ENCODE assay signal across 1 cellular context in the genomic region with DNA sequence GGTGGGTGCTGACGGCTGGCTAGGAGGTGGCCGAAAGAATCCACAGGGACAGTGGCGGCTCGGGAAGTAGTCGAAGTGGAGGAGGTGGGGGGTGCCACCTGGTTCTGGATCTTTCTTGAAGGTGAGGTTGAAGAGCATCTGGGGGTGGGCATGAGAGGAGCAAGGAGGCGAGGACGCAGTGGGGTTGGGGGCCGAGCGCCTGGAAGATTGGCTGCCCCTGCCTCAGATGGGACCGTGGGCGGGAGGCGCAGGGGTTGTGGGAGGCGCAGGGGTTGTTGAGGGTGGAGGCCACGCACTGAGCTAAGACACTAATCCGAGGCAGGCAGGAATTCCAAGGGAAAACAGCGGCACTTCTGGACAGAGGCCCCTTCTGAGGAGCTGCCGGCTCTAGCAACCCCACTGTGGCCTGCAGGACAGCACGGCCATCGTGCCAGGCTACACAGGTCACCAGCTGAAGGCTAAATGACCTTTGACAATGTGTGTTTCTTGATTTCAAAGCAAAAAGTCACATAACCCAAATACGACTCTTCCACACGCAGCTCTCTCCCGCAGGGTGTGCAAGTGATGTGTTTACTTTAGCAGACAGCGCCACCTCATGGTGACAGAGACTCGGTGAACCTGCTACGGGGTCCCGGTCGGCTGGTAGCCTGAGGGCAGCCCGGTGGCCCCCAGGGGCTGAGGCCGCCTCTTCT.
TF ChIP-seq lines count a peak whose summit lies in the region.

No MANE protein-coding gene starts in this region.

TF ChIP-seq in HepG2, 621 proteins besides CTCF, POLR2A, EP300 and RAD21 (continued from another document and continues in another):
- TF ChIP-seq, protein P1, sequence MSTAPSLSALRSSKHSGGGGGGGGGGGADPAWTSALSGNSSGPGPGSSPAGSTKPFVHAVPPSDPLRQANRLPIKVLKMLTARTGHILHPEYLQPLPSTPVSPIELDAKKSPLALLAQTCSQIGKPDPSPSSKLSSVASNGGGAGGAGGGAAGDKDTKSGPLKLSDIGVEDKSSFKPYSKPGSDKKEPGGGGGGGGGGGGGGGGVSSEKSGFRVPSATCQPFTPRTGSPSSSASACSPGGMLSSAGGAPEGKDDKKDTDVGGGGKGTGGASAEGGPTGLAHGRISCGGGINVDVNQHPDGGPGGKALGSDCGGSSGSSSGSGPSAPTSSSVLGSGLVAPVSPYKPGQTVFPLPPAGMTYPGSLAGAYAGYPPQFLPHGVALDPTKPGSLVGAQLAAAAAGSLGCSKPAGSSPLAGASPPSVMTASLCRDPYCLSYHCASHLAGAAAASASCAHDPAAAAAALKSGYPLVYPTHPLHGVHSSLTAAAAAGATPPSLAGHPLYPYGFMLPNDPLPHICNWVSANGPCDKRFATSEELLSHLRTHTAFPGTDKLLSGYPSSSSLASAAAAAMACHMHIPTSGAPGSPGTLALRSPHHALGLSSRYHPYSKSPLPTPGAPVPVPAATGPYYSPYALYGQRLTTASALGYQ (CRISPR knock-in tag; IDR thresholded peaks at IDR 0.05), result no peak
- TF ChIP-seq, protein P2, sequence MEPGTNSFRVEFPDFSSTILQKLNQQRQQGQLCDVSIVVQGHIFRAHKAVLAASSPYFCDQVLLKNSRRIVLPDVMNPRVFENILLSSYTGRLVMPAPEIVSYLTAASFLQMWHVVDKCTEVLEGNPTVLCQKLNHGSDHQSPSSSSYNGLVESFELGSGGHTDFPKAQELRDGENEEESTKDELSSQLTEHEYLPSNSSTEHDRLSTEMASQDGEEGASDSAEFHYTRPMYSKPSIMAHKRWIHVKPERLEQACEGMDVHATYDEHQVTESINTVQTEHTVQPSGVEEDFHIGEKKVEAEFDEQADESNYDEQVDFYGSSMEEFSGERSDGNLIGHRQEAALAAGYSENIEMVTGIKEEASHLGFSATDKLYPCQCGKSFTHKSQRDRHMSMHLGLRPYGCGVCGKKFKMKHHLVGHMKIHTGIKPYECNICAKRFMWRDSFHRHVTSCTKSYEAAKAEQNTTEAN (CRISPR knock-in tag; conservative IDR thresholded peaks at IDR 0.05), result peak; percentile 95
- peak; percentile 35; the same call in 1 of the 2 replicates for TF ChIP-seq SPEN (CRISPR knock-in tag; IDR thresholded peaks at IDR 0.05; ENCODE audit: low read depth)
- no peak for TF ChIP-seq MAZ (IDR thresholded peaks at IDR 0.05; ENCODE audit: borderline replicate concordance, low read depth, low read length)
- TF ChIP-seq MAZ (CRISPR knock-in tag; IDR thresholded peaks at IDR 0.05; ENCODE audit: low read depth), result peak; percentile 70
- TF ChIP-seq, protein P3, sequence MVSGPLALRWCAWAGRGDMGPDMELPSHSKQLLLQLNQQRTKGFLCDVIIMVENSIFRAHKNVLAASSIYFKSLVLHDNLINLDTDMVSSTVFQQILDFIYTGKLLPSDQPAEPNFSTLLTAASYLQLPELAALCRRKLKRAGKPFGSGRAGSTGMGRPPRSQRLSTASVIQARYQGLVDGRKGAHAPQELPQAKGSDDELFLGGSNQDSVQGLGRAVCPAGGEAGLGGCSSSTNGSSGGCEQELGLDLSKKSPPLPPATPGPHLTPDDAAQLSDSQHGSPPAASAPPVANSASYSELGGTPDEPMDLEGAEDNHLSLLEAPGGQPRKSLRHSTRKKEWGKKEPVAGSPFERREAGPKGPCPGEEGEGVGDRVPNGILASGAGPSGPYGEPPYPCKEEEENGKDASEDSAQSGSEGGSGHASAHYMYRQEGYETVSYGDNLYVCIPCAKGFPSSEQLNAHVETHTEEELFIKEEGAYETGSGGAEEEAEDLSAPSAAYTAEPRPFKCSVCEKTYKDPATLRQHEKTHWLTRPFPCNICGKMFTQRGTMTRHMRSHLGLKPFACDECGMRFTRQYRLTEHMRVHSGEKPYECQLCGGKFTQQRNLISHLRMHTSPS (CRISPR knock-in tag; IDR thresholded peaks at IDR 0.05; ENCODE audit: low read depth), result peak; percentile 47; the same call in 1 of the 2 replicates
- TF ChIP-seq BCL6 (CRISPR knock-in tag; IDR thresholded peaks at IDR 0.05), result peak; percentile 53; the same call in 1 of the 2 replicates
- no peak for TF ChIP-seq ZNF746 (CRISPR knock-in tag; IDR thresholded peaks at IDR 0.05)
- TF ChIP-seq, protein P4, sequence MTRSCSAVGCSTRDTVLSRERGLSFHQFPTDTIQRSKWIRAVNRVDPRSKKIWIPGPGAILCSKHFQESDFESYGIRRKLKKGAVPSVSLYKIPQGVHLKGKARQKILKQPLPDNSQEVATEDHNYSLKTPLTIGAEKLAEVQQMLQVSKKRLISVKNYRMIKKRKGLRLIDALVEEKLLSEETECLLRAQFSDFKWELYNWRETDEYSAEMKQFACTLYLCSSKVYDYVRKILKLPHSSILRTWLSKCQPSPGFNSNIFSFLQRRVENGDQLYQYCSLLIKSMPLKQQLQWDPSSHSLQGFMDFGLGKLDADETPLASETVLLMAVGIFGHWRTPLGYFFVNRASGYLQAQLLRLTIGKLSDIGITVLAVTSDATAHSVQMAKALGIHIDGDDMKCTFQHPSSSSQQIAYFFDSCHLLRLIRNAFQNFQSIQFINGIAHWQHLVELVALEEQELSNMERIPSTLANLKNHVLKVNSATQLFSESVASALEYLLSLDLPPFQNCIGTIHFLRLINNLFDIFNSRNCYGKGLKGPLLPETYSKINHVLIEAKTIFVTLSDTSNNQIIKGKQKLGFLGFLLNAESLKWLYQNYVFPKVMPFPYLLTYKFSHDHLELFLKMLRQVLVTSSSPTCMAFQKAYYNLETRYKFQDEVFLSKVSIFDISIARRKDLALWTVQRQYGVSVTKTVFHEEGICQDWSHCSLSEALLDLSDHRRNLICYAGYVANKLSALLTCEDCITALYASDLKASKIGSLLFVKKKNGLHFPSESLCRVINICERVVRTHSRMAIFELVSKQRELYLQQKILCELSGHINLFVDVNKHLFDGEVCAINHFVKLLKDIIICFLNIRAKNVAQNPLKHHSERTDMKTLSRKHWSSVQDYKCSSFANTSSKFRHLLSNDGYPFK (CRISPR knock-in tag; IDR thresholded peaks at IDR 0.05; ENCODE audit: borderline replicate concordance), result 0 out of 2 replicates have a peak, but pooled peaks have one; percentile 5
- TF ChIP-seq, protein P5, sequence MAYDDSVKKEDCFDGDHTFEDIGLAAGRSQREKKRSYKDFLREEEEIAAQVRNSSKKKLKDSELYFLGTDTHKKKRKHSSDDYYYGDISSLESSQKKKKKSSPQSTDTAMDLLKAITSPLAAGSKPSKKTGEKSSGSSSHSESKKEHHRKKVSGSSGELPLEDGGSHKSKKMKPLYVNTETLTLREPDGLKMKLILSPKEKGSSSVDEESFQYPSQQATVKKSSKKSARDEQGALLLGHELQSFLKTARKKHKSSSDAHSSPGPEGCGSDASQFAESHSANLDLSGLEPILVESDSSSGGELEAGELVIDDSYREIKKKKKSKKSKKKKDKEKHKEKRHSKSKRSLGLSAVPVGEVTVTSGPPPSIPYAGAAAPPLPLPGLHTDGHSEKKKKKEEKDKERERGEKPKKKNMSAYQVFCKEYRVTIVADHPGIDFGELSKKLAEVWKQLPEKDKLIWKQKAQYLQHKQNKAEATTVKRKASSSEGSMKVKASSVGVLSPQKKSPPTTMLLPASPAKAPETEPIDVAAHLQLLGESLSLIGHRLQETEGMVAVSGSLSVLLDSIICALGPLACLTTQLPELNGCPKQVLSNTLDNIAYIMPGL (CRISPR knock-in tag; IDR thresholded peaks at IDR 0.05; ENCODE audit: borderline replicate concordance in 1 of 2, low read depth in 1 of 2), result peak; percentile 47 to 62; a peak in 1 of 4 replicates
- peak; percentile 29; the same call in 1 of the 2 replicates for TF ChIP-seq MXD4 (CRISPR knock-in tag; IDR thresholded peaks at IDR 0.05)
- TF ChIP-seq, protein P6, sequence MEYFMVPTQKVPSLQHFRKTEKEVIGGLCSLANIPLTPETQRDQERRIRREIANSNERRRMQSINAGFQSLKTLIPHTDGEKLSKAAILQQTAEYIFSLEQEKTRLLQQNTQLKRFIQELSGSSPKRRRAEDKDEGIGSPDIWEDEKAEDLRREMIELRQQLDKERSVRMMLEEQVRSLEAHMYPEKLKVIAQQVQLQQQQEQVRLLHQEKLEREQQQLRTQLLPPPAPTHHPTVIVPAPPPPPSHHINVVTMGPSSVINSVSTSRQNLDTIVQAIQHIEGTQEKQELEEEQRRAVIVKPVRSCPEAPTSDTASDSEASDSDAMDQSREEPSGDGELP (IDR thresholded peaks at IDR 0.05; ENCODE audit: borderline replicate concordance, low read depth), result peak; percentile 46; the same call in 1 of the 2 replicates
- peak; percentile 27 for TF ChIP-seq XRCC5 (optimal IDR thresholded peaks at IDR 0.05; ENCODE audit: low read length)
- peak; percentile 47; the same call in 1 of the 2 replicates for TF ChIP-seq RXRB (CRISPR knock-in tag; IDR thresholded peaks at IDR 0.05; ENCODE audit: borderline replicate concordance)
- peak; percentile 96 for TF ChIP-seq STAG1 (CRISPR knock-in tag; IDR thresholded peaks at IDR 0.05)
- peak; percentile 58 for TF ChIP-seq SAP130 (CRISPR knock-in tag; IDR thresholded peaks at IDR 0.05; ENCODE audit: low read depth)
- TF ChIP-seq, protein P7, sequence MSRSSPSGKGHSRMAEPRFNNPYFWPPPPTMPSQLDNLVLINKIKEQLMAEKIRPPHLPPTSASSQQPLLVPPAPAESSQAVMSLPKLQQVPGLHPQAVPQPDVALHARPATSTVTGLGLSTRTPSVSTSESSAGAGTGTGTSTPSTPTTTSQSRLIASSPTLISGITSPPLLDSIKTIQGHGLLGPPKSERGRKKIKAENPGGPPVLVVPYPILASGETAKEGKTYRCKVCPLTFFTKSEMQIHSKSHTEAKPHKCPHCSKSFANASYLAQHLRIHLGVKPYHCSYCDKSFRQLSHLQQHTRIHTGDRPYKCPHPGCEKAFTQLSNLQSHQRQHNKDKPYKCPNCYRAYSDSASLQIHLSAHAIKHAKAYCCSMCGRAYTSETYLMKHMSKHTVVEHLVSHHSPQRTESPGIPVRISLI (CRISPR knock-in tag; IDR thresholded peaks at IDR 0.05; ENCODE audit: borderline replicate concordance), result peak; percentile 24; the same call in 1 of the 2 replicates
- TF ChIP-seq ZNF724P (CRISPR knock-in tag; IDR thresholded peaks at IDR 0.05; ENCODE audit: borderline replicate concordance), result no peak
- TF ChIP-seq MIER3 (CRISPR knock-in tag; IDR thresholded peaks at IDR 0.05; ENCODE audit: borderline replicate concordance), result 0 out of 2 replicates have a peak, but pooled peaks have one; percentile 25
- TF ChIP-seq ZNF788 (CRISPR knock-in tag; IDR thresholded peaks at IDR 0.05; ENCODE audit: borderline replicate concordance), result peak; percentile 56; the same call in 1 of the 2 replicates
- TF ChIP-seq GATAD2A (CRISPR knock-in tag; IDR thresholded peaks at IDR 0.05), result peak; percentile 45
- TF ChIP-seq RFX3 (CRISPR knock-in tag; IDR thresholded peaks at IDR 0.05), result no peak
- TF ChIP-seq, protein P8, sequence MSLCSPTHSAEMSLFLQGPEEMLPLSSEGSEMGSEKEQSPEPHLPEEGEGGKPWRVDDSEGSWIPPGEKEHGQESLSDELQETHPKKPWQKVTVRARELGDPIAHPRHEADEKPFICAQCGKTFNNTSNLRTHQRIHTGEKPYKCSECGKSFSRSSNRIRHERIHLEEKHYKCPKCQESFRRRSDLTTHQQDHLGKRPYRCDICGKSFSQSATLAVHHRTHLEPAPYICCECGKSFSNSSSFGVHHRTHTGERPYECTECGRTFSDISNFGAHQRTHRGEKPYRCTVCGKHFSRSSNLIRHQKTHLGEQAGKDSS (CRISPR knock-in tag; IDR thresholded peaks at IDR 0.05; ENCODE audit: borderline replicate concordance, low read depth), result peak; percentile 64; the same call in 1 of the 2 replicates
- 0 out of 2 replicates have a peak, but pooled peaks have one; percentile 70 for TF ChIP-seq ZBTB7B (CRISPR knock-in tag; IDR thresholded peaks at IDR 0.05)
- TF ChIP-seq, protein P9, sequence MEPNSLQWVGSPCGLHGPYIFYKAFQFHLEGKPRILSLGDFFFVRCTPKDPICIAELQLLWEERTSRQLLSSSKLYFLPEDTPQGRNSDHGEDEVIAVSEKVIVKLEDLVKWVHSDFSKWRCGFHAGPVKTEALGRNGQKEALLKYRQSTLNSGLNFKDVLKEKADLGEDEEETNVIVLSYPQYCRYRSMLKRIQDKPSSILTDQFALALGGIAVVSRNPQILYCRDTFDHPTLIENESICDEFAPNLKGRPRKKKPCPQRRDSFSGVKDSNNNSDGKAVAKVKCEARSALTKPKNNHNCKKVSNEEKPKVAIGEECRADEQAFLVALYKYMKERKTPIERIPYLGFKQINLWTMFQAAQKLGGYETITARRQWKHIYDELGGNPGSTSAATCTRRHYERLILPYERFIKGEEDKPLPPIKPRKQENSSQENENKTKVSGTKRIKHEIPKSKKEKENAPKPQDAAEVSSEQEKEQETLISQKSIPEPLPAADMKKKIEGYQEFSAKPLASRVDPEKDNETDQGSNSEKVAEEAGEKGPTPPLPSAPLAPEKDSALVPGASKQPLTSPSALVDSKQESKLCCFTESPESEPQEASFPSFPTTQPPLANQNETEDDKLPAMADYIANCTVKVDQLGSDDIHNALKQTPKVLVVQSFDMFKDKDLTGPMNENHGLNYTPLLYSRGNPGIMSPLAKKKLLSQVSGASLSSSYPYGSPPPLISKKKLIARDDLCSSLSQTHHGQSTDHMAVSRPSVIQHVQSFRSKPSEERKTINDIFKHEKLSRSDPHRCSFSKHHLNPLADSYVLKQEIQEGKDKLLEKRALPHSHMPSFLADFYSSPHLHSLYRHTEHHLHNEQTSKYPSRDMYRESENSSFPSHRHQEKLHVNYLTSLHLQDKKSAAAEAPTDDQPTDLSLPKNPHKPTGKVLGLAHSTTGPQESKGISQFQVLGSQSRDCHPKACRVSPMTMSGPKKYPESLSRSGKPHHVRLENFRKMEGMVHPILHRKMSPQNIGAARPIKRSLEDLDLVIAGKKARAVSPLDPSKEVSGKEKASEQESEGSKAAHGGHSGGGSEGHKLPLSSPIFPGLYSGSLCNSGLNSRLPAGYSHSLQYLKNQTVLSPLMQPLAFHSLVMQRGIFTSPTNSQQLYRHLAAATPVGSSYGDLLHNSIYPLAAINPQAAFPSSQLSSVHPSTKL (CRISPR knock-in tag; IDR thresholded peaks at IDR 0.05), result peak; percentile 45
- no peak for TF ChIP-seq HDAC1 (CRISPR knock-in tag; IDR thresholded peaks at IDR 0.05)
- TF ChIP-seq, protein P10, sequence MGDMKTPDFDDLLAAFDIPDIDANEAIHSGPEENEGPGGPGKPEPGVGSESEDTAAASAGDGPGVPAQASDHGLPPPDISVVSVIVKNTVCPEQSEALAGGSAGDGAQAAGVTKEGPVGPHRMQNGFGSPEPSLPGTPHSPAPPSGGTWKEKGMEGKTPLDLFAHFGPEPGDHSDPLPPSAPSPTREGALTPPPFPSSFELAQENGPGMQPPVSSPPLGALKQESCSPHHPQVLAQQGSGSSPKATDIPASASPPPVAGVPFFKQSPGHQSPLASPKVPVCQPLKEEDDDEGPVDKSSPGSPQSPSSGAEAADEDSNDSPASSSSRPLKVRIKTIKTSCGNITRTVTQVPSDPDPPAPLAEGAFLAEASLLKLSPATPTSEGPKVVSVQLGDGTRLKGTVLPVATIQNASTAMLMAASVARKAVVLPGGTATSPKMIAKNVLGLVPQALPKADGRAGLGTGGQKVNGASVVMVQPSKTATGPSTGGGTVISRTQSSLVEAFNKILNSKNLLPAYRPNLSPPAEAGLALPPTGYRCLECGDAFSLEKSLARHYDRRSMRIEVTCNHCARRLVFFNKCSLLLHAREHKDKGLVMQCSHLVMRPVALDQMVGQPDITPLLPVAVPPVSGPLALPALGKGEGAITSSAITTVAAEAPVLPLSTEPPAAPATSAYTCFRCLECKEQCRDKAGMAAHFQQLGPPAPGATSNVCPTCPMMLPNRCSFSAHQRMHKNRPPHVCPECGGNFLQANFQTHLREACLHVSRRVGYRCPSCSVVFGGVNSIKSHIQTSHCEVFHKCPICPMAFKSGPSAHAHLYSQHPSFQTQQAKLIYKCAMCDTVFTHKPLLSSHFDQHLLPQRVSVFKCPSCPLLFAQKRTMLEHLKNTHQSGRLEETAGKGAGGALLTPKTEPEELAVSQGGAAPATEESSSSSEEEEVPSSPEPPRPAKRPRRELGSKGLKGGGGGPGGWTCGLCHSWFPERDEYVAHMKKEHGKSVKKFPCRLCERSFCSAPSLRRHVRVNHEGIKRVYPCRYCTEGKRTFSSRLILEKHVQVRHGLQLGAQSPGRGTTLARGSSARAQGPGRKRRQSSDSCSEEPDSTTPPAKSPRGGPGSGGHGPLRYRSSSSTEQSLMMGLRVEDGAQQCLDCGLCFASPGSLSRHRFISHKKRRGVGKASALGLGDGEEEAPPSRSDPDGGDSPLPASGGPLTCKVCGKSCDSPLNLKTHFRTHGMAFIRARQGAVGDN (CRISPR knock-in tag; IDR thresholded peaks at IDR 0.05), result 0 out of 2 replicates have a peak, but pooled peaks have one; percentile 44
- 0 out of 2 replicates have a peak, but pooled peaks have one; percentile 2 for TF ChIP-seq ZNF501 (CRISPR knock-in tag; IDR thresholded peaks at IDR 0.05)
